In the genomic region with DNA sequence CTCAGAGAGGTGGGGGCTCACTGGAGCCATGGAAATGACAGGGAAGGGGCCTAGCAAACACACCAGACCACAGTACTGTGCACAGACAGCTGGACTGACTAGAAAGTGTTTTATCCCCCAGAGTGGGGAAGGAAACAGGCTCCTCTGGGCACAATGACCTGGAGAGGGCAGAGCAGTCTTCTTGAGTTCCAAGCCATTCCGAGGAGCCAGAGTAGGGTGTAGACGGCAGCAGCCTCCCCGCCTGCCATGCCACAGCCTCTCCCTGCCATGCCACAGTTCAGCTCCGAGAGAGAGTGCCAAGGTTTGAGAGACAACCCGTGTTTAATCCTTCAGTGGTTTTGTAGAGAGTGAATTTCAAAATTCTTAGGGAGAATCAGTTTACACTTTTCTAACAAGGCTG, we compare ENCODE assay signal across 22 cellular contexts. TPM values are rescaled to one million over a fixed set of nuclear protein-coding genes. Genes with fewer than 3 reads are reported as not detected.
DNase-seq lines count a peak whose midpoint lies in the region; ATAC-seq and TF ChIP-seq lines count a peak whose summit lies in the region.
"Had no signal": no experiment of that assay in that cellular context is flagged by ENCODE, and none has a peak within 500 bp of the region (broad histone marks: within the 10 kb centered on the region; RNA-seq: fewer than 3 reads in every experiment).

No MANE protein-coding gene starts in this region.

- TF ChIP-seq CTCF in H9 (conservative IDR thresholded peaks at IDR 0.05) (no peak), brain (conservative IDR thresholded peaks at IDR 0.05) (no peak), osteoblast (IDR thresholded peaks at IDR 0.05; ENCODE audit: extremely low read depth, low read depth, low read length) (no peak), coronary artery (IDR thresholded peaks at IDR 0.05) (no peak)

- H3K27me3 Mint-ChIP-seq in H9 (ENCODE audit: low read depth) (peaks cover 35% of the 10 kb centered on the region), brain (peaks cover 15% of the 10 kb centered on the region)
- H3K27me3 Mint-ChIP-seq in stimulated activated memory B cell treated with anti-CD40 and anti-IgM and Interleukin-4, amounts not matched to agents 10 μg/mL and 1 μg/mL and 100 μg/mL, for 72 hours: peaks cover 33% of the 10 kb centered on the region

- H3K9me3 Mint-ChIP-seq in H9: peaks cover 7 to 8% of the 10 kb centered on the region in 2 experiments
- H3K9me3 Mint-ChIP-seq in brain: peaks cover 0 to 6% (median 0%) of the 10 kb centered on the region in 5 experiments
- H3K9me3 Mint-ChIP-seq in stimulated activated memory B cell treated with anti-CD40 and anti-IgM and Interleukin-4, amounts not matched to agents 10 μg/mL and 1 μg/mL and 100 μg/mL, for 72 hours: no peaks in the 10 kb centered on the region
- H3K9me3 Mint-ChIP-seq: T-cell had no signal

- H3K14ac ChIP-seq in H9 (ENCODE audit: insufficient read depth, low read length): 0 out of 2 replicates have a peak overlapping the region, but pooled peaks have one; percentile 33

- no peak overlapping the region for H3K27ac Mint-ChIP-seq in H9
- peak overlapping the region; percentile 55 to 92 (median 76) for H3K27ac Mint-ChIP-seq in brain
- no peak overlapping the region for H3K27ac Mint-ChIP-seq in stimulated activated memory B cell treated with anti-CD40 and anti-IgM and Interleukin-4, amounts not matched to agents 10 μg/mL and 1 μg/mL and 100 μg/mL, for 72 hours
- H3K27ac Mint-ChIP-seq: T-cell had no signal

- no peak overlapping the region for H3K9ac ChIP-seq in H9 (ENCODE audit: extremely low read depth, insufficient read length, low read length)

- H3T11ph ChIP-seq in H9 (ENCODE audit: low read length): no peak overlapping the region

- H3K9me3 ChIP-seq in H9 (ENCODE audit: control insufficient read depth, low read depth, low read length) (no peaks in the 10 kb centered on the region), osteoblast (ENCODE audit: low read depth, low read length) (no peaks in the 10 kb centered on the region)
- H3K9me3 ChIP-seq: Caco-2 had no signal

- DNase-seq in NCI-H524 (lab: John Stamatoyannopoulos, UW) (peak; percentile 30 to 42), NCI-H524 treated with DMSO at 0.1 percent for 48 hours (lab: John Stamatoyannopoulos, UW) (no peak), H9 (no peak), osteoblast (ENCODE audit: insufficient read length, low spot score, missing footprints) (peak; percentile 63), coronary artery (ENCODE audit: low spot score) (no peak)
- DNase-seq: AML-193, Caco-2, DND-41, GDM1, KBM-7, NCI-H1417 treated with DMSO at 0.1 percent for 48 hours, NCI-H1930, NCI-H226, NCI-H526 treated with DMSO at 0.1 percent for 48 hours, PC-9, T-cell had no signal

- H2BK20ac ChIP-seq in H9 (ENCODE audit: low read depth, low read length, poor library complexity, severe bottlenecking): no peak overlapping the region

- H3K79me1 ChIP-seq in H9 (ENCODE audit: insufficient read depth, low read depth, low read length, poor library complexity, severe bottlenecking): no peaks in the 10 kb centered on the region

- no peak overlapping the region for H3K4ac ChIP-seq in H9 (ENCODE audit: low read depth, low read length)

- H3K23ac ChIP-seq in H9 (ENCODE audit: insufficient read length, low read depth, low read length): no peak overlapping the region

- H3K18ac ChIP-seq in H9 (ENCODE audit: insufficient read length, low read depth, low read length): no peak overlapping the region

- peaks cover 14% of the 10 kb centered on the region for H3K27me3 ChIP-seq in H9 (ENCODE audit: insufficient read depth, low read length)
- peaks cover 64% of the 10 kb centered on the region for H3K27me3 ChIP-seq in osteoblast (ENCODE audit: insufficient read depth, low read length)

- peaks cover 20 to 42% of the 10 kb centered on the region in 2 experiments for H3K4me1 Mint-ChIP-seq in H9
- peaks cover 80% of the 10 kb centered on the region for H3K4me1 Mint-ChIP-seq in brain
- peaks cover 13% of the 10 kb centered on the region for H3K4me1 Mint-ChIP-seq in stimulated activated memory B cell treated with anti-CD40 and anti-IgM and Interleukin-4, amounts not matched to agents 10 μg/mL and 1 μg/mL and 100 μg/mL, for 72 hours

- H2AK5ac ChIP-seq in H9 (ENCODE audit: insufficient read length, low read length): no peak overlapping the region

- H3K4me3 ChIP-seq in osteoblast (ENCODE audit: insufficient read depth, low read length) (no peak overlapping the region), coronary artery (no peak overlapping the region)
- H3K4me3 ChIP-seq: GM12878, PC-9, SJSA1 had no signal

- no peak overlapping the region for H2BK15ac ChIP-seq in H9 (ENCODE audit: low read depth, low read length)

- no peak for ATAC-seq in HG03442 (IDR thresholded peaks at IDR 0.05; ENCODE audit: unreplicated experiment)
- no peak for ATAC-seq in stimulated activated memory B cell treated with anti-CD40 and anti-IgM and Interleukin-4, amounts not matched to agents 10 μg/mL and 1 μg/mL and 100 μg/mL, for 72 hours
- ATAC-seq: GM12878, HCT116, T-cell had no signal

- no peak overlapping the region for H4K91ac ChIP-seq in H9 (ENCODE audit: insufficient read length, low read depth, low read length)

- H4K20me1 ChIP-seq in H9 (ENCODE audit: control insufficient read depth, insufficient read depth, insufficient read length) (peaks cover 7% of the 10 kb centered on the region), osteoblast (ENCODE audit: insufficient read depth, low read length) (no peaks in the 10 kb centered on the region)

- no peaks in the 10 kb centered on the region; a peak in 1 of 7 replicates for H3K36me3 Mint-ChIP-seq in H9 (ENCODE audit: insufficient read depth in 1 of 3, low read depth in 3 of 3)
- peaks cover 11% of the 10 kb centered on the region for H3K36me3 Mint-ChIP-seq in brain
- H3K36me3 Mint-ChIP-seq in stimulated activated memory B cell treated with anti-CD40 and anti-IgM and Interleukin-4, amounts not matched to agents 10 μg/mL and 1 μg/mL and 100 μg/mL, for 72 hours: peaks cover 5% of the 10 kb centered on the region
- H3K36me3 Mint-ChIP-seq: T-cell had no signal

- no peak overlapping the region for H2BK120ac ChIP-seq in H9 (ENCODE audit: low read depth, low read length, poor library complexity, severe bottlenecking)

- no peak overlapping the region for H3K56ac ChIP-seq in H9 (ENCODE audit: insufficient read length, low read depth, low read length)

- H2BK5ac ChIP-seq in H9 (ENCODE audit: insufficient read length, low read length): no peak overlapping the region

- no peak overlapping the region for H3K4me3 Mint-ChIP-seq in H9
- peak overlapping the region; percentile 86 to 95 (median 90) for H3K4me3 Mint-ChIP-seq in brain
- H3K4me3 Mint-ChIP-seq in stimulated activated memory B cell treated with anti-CD40 and anti-IgM and Interleukin-4, amounts not matched to agents 10 μg/mL and 1 μg/mL and 100 μg/mL, for 72 hours: no peak overlapping the region
- H3K4me3 Mint-ChIP-seq: T-cell had no signal

- no peaks in the 10 kb centered on the region for H3K36me3 ChIP-seq in osteoblast (ENCODE audit: insufficient read depth, low read length)
- H3K36me3 ChIP-seq: SJSA1 had no signal

- H2BK12ac ChIP-seq in H9 (ENCODE audit: insufficient read length, low read depth, low read length): no peak overlapping the region

- H3K79me2 ChIP-seq in H9 (ENCODE audit: insufficient read depth, low read length): no peaks in the 10 kb centered on the region
- no peaks in the 10 kb centered on the region for H3K79me2 ChIP-seq in osteoblast (ENCODE audit: insufficient read depth, low read length)

- H2AFZ ChIP-seq in H9 (ENCODE audit: low read length): no peak overlapping the region
- H2AFZ ChIP-seq in osteoblast (ENCODE audit: low read length): no peak overlapping the region
- H2AFZ ChIP-seq: PC-9 had no signal

- H3K23me2 ChIP-seq in H9 (ENCODE audit: insufficient read length, low read depth, low read length, poor library complexity, severe bottlenecking): no peaks in the 10 kb centered on the region

- no peak overlapping the region for H4K8ac ChIP-seq in H9 (replicated peaks; ENCODE audit: insufficient read length, low read depth, low read length)

- WGBS in H9 (ENCODE audit: extremely low coverage, insufficient read length, low lambda C conversion rate): no CpG with 5 or more reads among the region's 5 CpGs

- H3K4me2 ChIP-seq in H9 (ENCODE audit: insufficient read depth, insufficient read length, low read length) (no peak overlapping the region), osteoblast (ENCODE audit: insufficient read depth, low read length) (no peak overlapping the region)
- H3K4me2 ChIP-seq: PC-9 had no signal

- no peaks in the 10 kb centered on the region; the same call in 1 of the 2 replicates for H3K4me1 ChIP-seq in H9 (ENCODE audit: insufficient read depth, low read length)
- peaks cover 2% of the 10 kb centered on the region for H3K4me1 ChIP-seq in osteoblast (ENCODE audit: insufficient read depth, low read length)

- H3K27ac ChIP-seq in H9 (ENCODE audit: insufficient read length, low read depth, low read length) (no peak overlapping the region), osteoblast (ENCODE audit: low read depth, low read length) (no peak overlapping the region), coronary artery (no peak overlapping the region)
- H3K27ac ChIP-seq: PC-9, SJSA1 had no signal

- no peak overlapping the region for H4K5ac ChIP-seq in H9 (ENCODE audit: insufficient read length, low read depth, low read length)

RNA-seq across cellular contexts. Expression of a gene that starts 3.0 kb away (rescaled TPM):
- total RNA-seq in H9 (2021): 24.6 and 24.8 TPM in 2 replicates
- polyA plus RNA-seq in brain (ENCODE audit: insufficient read depth, low read depth, low replicate concordance): 133 TPM
- total RNA-seq in osteoblast: 0.36 and 0.59 TPM in 2 replicates

RNA-seq across cellular contexts. Expression of a gene that starts 33.8 kb away (rescaled TPM):
- total RNA-seq in H9 (2021) (164 and 170 TPM in 2 replicates), osteoblast (14.5 and 15.3 TPM in 2 replicates)
- polyA plus RNA-seq in brain (ENCODE audit: insufficient read depth, low read depth, low replicate concordance): 114 TPM

RNA-seq across cellular contexts. Expression of a gene that starts 40.7 kb away (rescaled TPM):
- total RNA-seq in H9 (2021) (3.9 and 6.2 TPM in 2 replicates), osteoblast (14.7 and 17.7 TPM in 2 replicates)
- polyA plus RNA-seq in brain (ENCODE audit: insufficient read depth, low read depth, low replicate concordance): 43.7 TPM

RNA-seq across cellular contexts. Expression of a gene that starts 41.5 kb away (rescaled TPM):
- 19.3 and 20.0 TPM in 2 replicates for total RNA-seq in H9 (2021)
- 19.0 TPM for polyA plus RNA-seq in brain (ENCODE audit: insufficient read depth, low read depth, low replicate concordance)
- 29.5 and 30.4 TPM in 2 replicates for total RNA-seq in osteoblast

Comparison
In these comparisons a context has a peak if more than half of its experiments do, and no peak if none do; other contexts are left out.
1. DNase-seq: peak in NCI-H524 (2 of 2) and osteoblast (single experiment); none in NCI-H524 treated with DMSO at 0.1 percent for 48 hours (single experiment), H9 (single experiment) and coronary artery (single experiment).
2. H3K27ac Mint-ChIP-seq: peak in brain (5 of 5); none in H9 (0 of 3) and stimulated activated memory B cell treated with anti-CD40 and anti-IgM and Interleukin-4, amounts not matched to agents 10 μg/mL and 1 μg/mL and 100 μg/mL, for 72 hours (single experiment).
3. H3K4me3 Mint-ChIP-seq: peak in brain (5 of 5); none in H9 (0 of 2) and stimulated activated memory B cell treated with anti-CD40 and anti-IgM and Interleukin-4, amounts not matched to agents 10 μg/mL and 1 μg/mL and 100 μg/mL, for 72 hours (single experiment).
4. RNA of a gene that starts 3.0 kb away (total RNA-seq): 24.6 to 24.8 TPM in H9; 0.36 to 0.59 TPM in osteoblast; every median in the first group is over 10 times any median in the second.
5. RNA of a gene that starts 33.8 kb away (total RNA-seq): 164 to 170 TPM in H9; 14.5 to 15.3 TPM in osteoblast; every median in the first group is over 10 times any median in the second.